8 cellular contexts compared by ENCODE assay signal in the genomic region with DNA sequence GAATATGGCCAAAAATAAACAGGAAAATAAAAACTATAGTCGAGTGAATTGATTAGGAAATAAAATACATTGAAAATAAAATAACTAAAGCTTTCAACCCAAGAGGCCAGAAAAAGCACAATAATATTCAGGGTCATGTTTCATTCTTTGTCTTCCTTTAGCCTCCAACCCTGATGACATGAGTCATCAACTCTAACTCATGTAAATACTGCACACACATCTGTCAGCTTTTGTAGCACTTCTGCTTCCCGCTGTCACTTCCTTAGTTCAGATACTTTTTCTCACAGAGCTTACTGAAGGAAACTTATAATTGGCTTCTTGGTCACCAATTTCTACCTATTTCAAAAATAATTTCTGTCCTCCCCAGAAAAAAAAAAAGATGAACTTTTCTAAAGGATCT.
DNase-seq lines count a peak whose midpoint lies in the region; ATAC-seq and TF ChIP-seq lines count a peak whose summit lies in the region.

No MANE protein-coding gene starts in this region.

- H3K36me3 Mint-ChIP-seq in endothelial cell (ENCODE audit: low read depth, unreplicated experiment): no peaks in the 10 kb centered on the region
- H3K36me3 Mint-ChIP-seq in HFFc6 (ENCODE audit: low read depth): no peaks in the 10 kb centered on the region

- ATAC-seq in GM18499 (IDR thresholded peaks at IDR 0.05; ENCODE audit: insufficient read depth, unreplicated experiment) (peak; percentile 99), HG02571 (IDR thresholded peaks at IDR 0.05; ENCODE audit: unreplicated experiment) (peak; percentile 66)

- H3K4me1 Mint-ChIP-seq in endothelial cell (ENCODE audit: unreplicated experiment) (peaks cover 10% of the 10 kb centered on the region), HFFc6 (ENCODE audit: low read depth) (peaks cover 6% of the 10 kb centered on the region; the same call in 1 of the 2 replicates)

- H3K9me3 Mint-ChIP-seq in endothelial cell (ENCODE audit: unreplicated experiment) (no peaks in the 10 kb centered on the region), HFFc6 (no peaks in the 10 kb centered on the region)

- H3K4me3 Mint-ChIP-seq in endothelial cell (ENCODE audit: unreplicated experiment): no peak overlapping the region
- H3K4me3 Mint-ChIP-seq in HFFc6: no peak overlapping the region

- H3K27ac Mint-ChIP-seq in endothelial cell (ENCODE audit: unreplicated experiment) (peak overlapping the region; percentile 33), HFFc6 (no peak overlapping the region)

- peak; percentile 35 for DNase-seq in NCI-H146 treated with DMSO at 0.1 percent for 48 hours (lab: John Stamatoyannopoulos, UW; ENCODE audit: unreplicated experiment)
- no peak for DNase-seq in endothelial cell (ENCODE audit: low spot score)
- no peak for DNase-seq in NCI-H526 (lab: John Stamatoyannopoulos, UW)
- no peak for DNase-seq in cerebellar nuclear complex (lab: John Stamatoyannopoulos, UW)
- no peak for DNase-seq in NK-92 (lab: John Stamatoyannopoulos, UW; ENCODE audit: unreplicated experiment)
- no peak for DNase-seq in HFFc6

- H3K27me3 Mint-ChIP-seq in endothelial cell (ENCODE audit: unreplicated experiment) (no peaks in the 10 kb centered on the region), HFFc6 (ENCODE audit: insufficient read depth) (no peaks in the 10 kb centered on the region)

- TF ChIP-seq CTCF in endothelial cell (IDR thresholded peaks at IDR 0.05; ENCODE audit: unreplicated experiment): no peak
- TF ChIP-seq CTCF in HFFc6 (IDR thresholded peaks at IDR 0.05): no peak
